Comparison of ENCODE assay signal across 8 cellular contexts in the genomic region with DNA sequence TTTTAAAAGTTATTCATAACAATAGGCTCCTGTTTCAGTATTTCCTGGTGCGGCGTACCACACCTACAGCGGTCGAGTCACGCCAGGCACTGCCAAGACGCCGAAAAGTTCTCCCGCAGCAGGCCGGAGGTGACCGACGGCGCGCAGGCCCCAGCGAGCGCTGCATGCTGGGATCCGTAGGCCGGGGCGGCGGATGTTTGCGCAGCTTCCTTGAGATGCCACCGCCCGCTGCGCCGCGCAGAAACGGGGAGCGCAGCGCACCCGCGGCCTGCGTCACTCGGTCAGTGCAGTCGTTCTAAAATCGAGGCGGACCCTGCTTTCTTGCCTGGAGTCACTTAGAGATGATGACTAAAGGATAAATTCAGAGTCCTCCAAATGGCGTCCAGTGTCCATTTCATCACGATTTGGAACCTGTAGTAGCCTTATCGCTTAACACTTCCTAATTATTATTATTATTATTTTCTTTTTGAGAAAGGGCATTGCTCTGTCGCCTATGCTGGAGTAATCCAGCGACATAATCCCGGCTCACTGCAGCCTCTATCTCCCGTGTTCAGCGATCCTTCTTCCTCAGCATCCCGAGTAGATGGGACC. TPM values are rescaled to one million over a fixed set of nuclear protein-coding genes. Genes with fewer than 3 reads are reported as not detected.
DNase-seq lines count a peak whose midpoint lies in the region; ATAC-seq, FAIRE-seq and TF ChIP-seq lines count a peak whose summit lies in the region.

No MANE protein-coding gene starts in this region.

- H3K4me1 Mint-ChIP-seq in activated T-cell treated with anti-CD3 and anti-CD28 coated beads, Interleukin-2, amount 50 U/mL, for 24 hours (ENCODE audit: low read depth): peaks cover 35% of the 10 kb centered on the region

- peak overlapping the region; percentile 93 for H3K4me3 Mint-ChIP-seq in activated T-cell treated with anti-CD3 and anti-CD28 coated beads, Interleukin-2, amount 50 U/mL, for 24 hours

- no peaks in the 10 kb centered on the region for H3K9me3 Mint-ChIP-seq in activated T-cell treated with anti-CD3 and anti-CD28 coated beads, Interleukin-2, amount 50 U/mL, for 24 hours

- no peak for FAIRE-seq in D721Med (lab: Jason Lieb, UNC)

- H3K36me3 Mint-ChIP-seq in activated T-cell treated with anti-CD3 and anti-CD28 coated beads, Interleukin-2, amount 50 U/mL, for 24 hours (ENCODE audit: low read depth): peaks cover 21% of the 10 kb centered on the region

- H3K27me3 Mint-ChIP-seq in activated T-cell treated with anti-CD3 and anti-CD28 coated beads, Interleukin-2, amount 50 U/mL, for 24 hours: no peaks in the 10 kb centered on the region

- ATAC-seq in GM21526 (IDR thresholded peaks at IDR 0.05; ENCODE audit: low FRiP score, unreplicated experiment): peak; percentile 72
- peak; percentile 92 for ATAC-seq in esophagus mucosa

- peak; percentile 21 for DNase-seq in D721Med (ENCODE audit: insufficient read length, low spot score)
- DNase-seq in HuH-7 (ENCODE audit: low spot score): peak; percentile 67
- DNase-seq in OCI-M1 (lab: John Stamatoyannopoulos, UW): peak; percentile 97
- peak; percentile 91 for DNase-seq in activated T-cell treated with anti-CD3 and anti-CD28 coated beads, Interleukin-2, amount 50 U/mL, for 24 hours
- peak; percentile 95 for DNase-seq in myocyte (ENCODE audit: low read depth)
- peak; percentile 70 for DNase-seq in stimulated activated CD8-positive, alpha-beta memory T cell treated with anti-CD3 and anti-CD28 coated beads, Interleukin-7, amount 100 ng/mL, for 24 hours (ENCODE audit: low read depth)

- H3K27ac Mint-ChIP-seq in activated T-cell treated with anti-CD3 and anti-CD28 coated beads, Interleukin-2, amount 50 U/mL, for 24 hours: peak overlapping the region; percentile 97

- TF ChIP-seq CTCF in D721Med (IDR thresholded peaks at IDR 0.05; ENCODE audit: insufficient read depth, missing control alignments): no peak

RNA-seq across cellular contexts. Expression of gene KIF11, which starts 1.3 kb away (rescaled TPM):
- total RNA-seq in esophagus mucosa (16.8 TPM), myocyte (1.3 and 1.9 TPM in 2 replicates)
- 0.49 TPM for polyA plus RNA-seq in myocyte (2012)

RNA-seq across cellular contexts. Expression of gene IDE, which starts 17.8 kb away (rescaled TPM):
- total RNA-seq in esophagus mucosa (36.4 TPM), myocyte (28.6 and 29.1 TPM in 2 replicates)
- 10.1 TPM for polyA plus RNA-seq in myocyte (2012)

Comparison
In these comparisons a context has a peak if more than half of its experiments do, and no peak if none do; other contexts are left out.
1. Peak in every context shown above with its lines: DNase-seq and ATAC-seq.
2. DNase-seq: peak in every context shown above with its lines; median percentile 97 in OCI-M1; 95 in myocyte; 91 in activated T-cell treated with anti-CD3 and anti-CD28 coated beads, Interleukin-2, amount 50 U/mL, for 24 hours; 70 in stimulated activated CD8-positive, alpha-beta memory T cell treated with anti-CD3 and anti-CD28 coated beads, Interleukin-7, amount 100 ng/mL, for 24 hours; 67 in HuH-7; 21 in D721Med.